Comparison of ENCODE assay signal across 15 cellular contexts in genomic region chr2:169087757-169088379, GRCh38. TPM values are rescaled to one million over a fixed set of nuclear protein-coding genes. Genes with fewer than 3 reads are reported as not detected.
"Had no signal": no experiment of that assay in that cellular context is flagged by ENCODE, and none has a peak within 500 bp of the region (broad histone marks: within the 10 kb centered on the region; RNA-seq: fewer than 3 reads in every experiment).

No MANE protein-coding gene starts in this region.

- H3K4me1 ChIP-seq: adrenal gland, tibial artery, vagina had no signal

- H3K36me3 ChIP-seq: adrenal gland, cardiac muscle cell, colonic mucosa, tibial artery, vagina had no signal

- ATAC-seq: activated CD8-positive, alpha-beta T cell treated with anti-CD3 and anti-CD28 coated beads for 36 hours; activated T-cell treated with anti-CD3 and anti-CD28 coated beads, Interleukin-2, amount 50 U/mL, for 4 hours; natural killer cell had no signal

- H3K27ac ChIP-seq: adrenal gland, colonic mucosa, foreskin keratinocyte, tibial artery, vagina had no signal

- H3K27me3 ChIP-seq: adrenal gland, cardiac muscle cell, colonic mucosa, tibial artery, vagina had no signal

- DNase-seq: activated CD4-positive, alpha-beta T cell treated with anti-CD3 and anti-CD28 coated beads for 48 hours; activated CD8-positive, alpha-beta T cell treated with anti-CD3 and anti-CD28 coated beads for 36 hours; activated effector memory CD4-positive, alpha-beta T cell treated with Interleukin-2 at 50 U/mL for 16 hours; activated naive CD4-positive, alpha-beta T cell treated with anti-CD3 and anti-CD28 coated beads, Interleukin-2, amount 50 U/mL, for 16 hours; activated T-cell treated with anti-CD3 and anti-CD28 coated beads, Interleukin-2, amount 50 U/mL, for 4 hours; adrenal gland; colonic mucosa; foreskin keratinocyte; natural killer cell; stimulated activated CD4-positive, alpha-beta T cell treated with anti-CD3 and anti-CD28 coated beads, Interleukin-4, amount 100 ng/mL, for 24 hours; stimulated activated naive CD4-positive, alpha-beta T cell; tibial artery had no signal

- H3K9me3 ChIP-seq: adrenal gland, colonic mucosa, tibial artery, vagina had no signal

- H3K4me3 ChIP-seq: adrenal gland, cardiac muscle cell, colonic mucosa, skin epidermis, tibial artery, vagina had no signal

RNA-seq across cellular contexts. Expression of gene DHRS9, which starts 18.5 kb away (rescaled TPM):
- total RNA-seq: activated CD8-positive, alpha-beta T cell treated with anti-CD3 and anti-CD28 coated beads for 36 hours; cardiac muscle cell; foreskin keratinocyte; vagina had no signal

RNA-seq across cellular contexts. Expression of gene ABCB11, which starts 56.7 kb away (rescaled TPM):
- total RNA-seq: activated CD8-positive, alpha-beta T cell treated with anti-CD3 and anti-CD28 coated beads for 36 hours; activated T-cell treated with anti-CD3 and anti-CD28 coated beads, Interleukin-2, amount 50 U/mL, for 4 hours; foreskin keratinocyte; vagina had no signal
- polyA plus RNA-seq: foreskin keratinocyte had no signal
